10 cellular contexts compared by ENCODE assay signal in genomic region chr19:7670150-7670784, GRCh38. TPM values are rescaled to one million over a fixed set of nuclear protein-coding genes. Genes with fewer than 3 reads are reported as not detected.
DNase-seq lines count a peak whose midpoint lies in the region; ATAC-seq and TF ChIP-seq lines count a peak whose summit lies in the region.
"Had no signal": no experiment of that assay in that cellular context is flagged by ENCODE, and none has a peak within 500 bp of the region (broad histone marks: within the 10 kb centered on the region; RNA-seq: fewer than 3 reads in every experiment).

No MANE protein-coding gene starts in this region.

- H3K4me3 ChIP-seq in upper lobe of right lung, result no peak overlapping the region

- H3K27me3 Mint-ChIP-seq in natural killer cell (ENCODE audit: low read depth in 2 of 2), result peaks cover 14 to 20% of the 10 kb centered on the region in 2 donors
- H3K27me3 Mint-ChIP-seq in natural killer cell treated with Interleukin-12 subunit alpha and Interleukin-12 subunit beta and Interleukin-15 and Interleukin-18, amount 100 ng/mL, for 72 hours, result peaks cover 14 to 26% of the 10 kb centered on the region in 2 donors
- peaks cover 22% of the 10 kb centered on the region for H3K27me3 Mint-ChIP-seq in activated T-helper 17 cell treated with anti-CD3 and anti-CD28 coated beads, Interleukin-2, amount 50 U/mL, for 72 hours

- H3K27ac ChIP-seq in upper lobe of right lung, result no peak overlapping the region

- ATAC-seq in natural killer cell, result peak in 2 of 3 donors; percentile 42 to 61
- ATAC-seq in natural killer cell treated with Interleukin-12 subunit alpha and Interleukin-12 subunit beta and Interleukin-15 and Interleukin-18, amount 100 ng/mL, for 72 hours, result no peak
- no peak for ATAC-seq in activated T-helper 17 cell treated with anti-CD3 and anti-CD28 coated beads, Interleukin-2, amount 50 U/mL, for 72 hours (replicated peaks)
- peak; percentile 81 for ATAC-seq in upper lobe of right lung
- ATAC-seq in GM21526 (IDR thresholded peaks at IDR 0.05; ENCODE audit: low FRiP score, unreplicated experiment), result no peak
- no peak for ATAC-seq in GM18520 (IDR thresholded peaks at IDR 0.05; ENCODE audit: unreplicated experiment)

- H3K27ac Mint-ChIP-seq in natural killer cell, result no peak overlapping the region
- no peak overlapping the region for H3K27ac Mint-ChIP-seq in natural killer cell treated with Interleukin-12 subunit alpha and Interleukin-12 subunit beta and Interleukin-15 and Interleukin-18, amount 100 ng/mL, for 72 hours
- H3K27ac Mint-ChIP-seq in activated T-helper 17 cell treated with anti-CD3 and anti-CD28 coated beads, Interleukin-2, amount 50 U/mL, for 72 hours, result no peak overlapping the region

- H3K4me1 ChIP-seq in upper lobe of right lung, result no peaks in the 10 kb centered on the region

- H3K9me3 Mint-ChIP-seq in natural killer cell, result no peaks in the 10 kb centered on the region
- no peaks in the 10 kb centered on the region for H3K9me3 Mint-ChIP-seq in natural killer cell treated with Interleukin-12 subunit alpha and Interleukin-12 subunit beta and Interleukin-15 and Interleukin-18, amount 100 ng/mL, for 72 hours
- H3K9me3 Mint-ChIP-seq in activated T-helper 17 cell treated with anti-CD3 and anti-CD28 coated beads, Interleukin-2, amount 50 U/mL, for 72 hours, result no peaks in the 10 kb centered on the region

- no peaks in the 10 kb centered on the region for H3K9me3 ChIP-seq in upper lobe of right lung

- H3K4me3 Mint-ChIP-seq in natural killer cell, result peak overlapping the region; percentile 52
- no peak overlapping the region for H3K4me3 Mint-ChIP-seq in natural killer cell treated with Interleukin-12 subunit alpha and Interleukin-12 subunit beta and Interleukin-15 and Interleukin-18, amount 100 ng/mL, for 72 hours
- H3K4me3 Mint-ChIP-seq in activated T-helper 17 cell treated with anti-CD3 and anti-CD28 coated beads, Interleukin-2, amount 50 U/mL, for 72 hours, result peak overlapping the region; percentile 42

- no peak for DNase-seq in natural killer cell
- DNase-seq in natural killer cell treated with Interleukin-12 subunit alpha and Interleukin-12 subunit beta and Interleukin-15 and Interleukin-18, amount 100 ng/mL, for 72 hours (ENCODE audit: low spot score), result no peak
- DNase-seq in iris pigment epithelial cell (ENCODE audit: low read depth), result peak; percentile 10
- DNase-seq in upper lobe of right lung, result peak; percentile 84
- no peak for DNase-seq in mucosa of gallbladder (ENCODE audit: low spot score)
- DNase-seq: NCI-H2107 had no signal

- no peak for TF ChIP-seq CTCF in natural killer cell (IDR thresholded peaks at IDR 0.05)
- TF ChIP-seq CTCF in upper lobe of right lung (IDR thresholded peaks at IDR 0.05), result no peak

- no peaks in the 10 kb centered on the region for H3K36me3 Mint-ChIP-seq in natural killer cell
- no peaks in the 10 kb centered on the region for H3K36me3 Mint-ChIP-seq in natural killer cell treated with Interleukin-12 subunit alpha and Interleukin-12 subunit beta and Interleukin-15 and Interleukin-18, amount 100 ng/mL, for 72 hours
- H3K36me3 Mint-ChIP-seq in activated T-helper 17 cell treated with anti-CD3 and anti-CD28 coated beads, Interleukin-2, amount 50 U/mL, for 72 hours (ENCODE audit: low read depth), result no peaks in the 10 kb centered on the region

- peaks cover 22% of the 10 kb centered on the region for H3K27me3 ChIP-seq in upper lobe of right lung

- H3K36me3 ChIP-seq in upper lobe of right lung, result no peaks in the 10 kb centered on the region

- intact Hi-C loops in natural killer cell (cut with micrococcal nuclease), result loop anchor here (10.0 kb wide), 1 partner anchor 315 kb away; no protein-coding TSS in a partner anchor
- intact Hi-C loops in upper lobe of right lung (cut with DNase I), result no loop called here

- H3K4me1 Mint-ChIP-seq in natural killer cell, result peaks cover 8 to 14% of the 10 kb centered on the region in 2 donors
- H3K4me1 Mint-ChIP-seq in natural killer cell treated with Interleukin-12 subunit alpha and Interleukin-12 subunit beta and Interleukin-15 and Interleukin-18, amount 100 ng/mL, for 72 hours (ENCODE audit: low read depth in 2 of 2), result peaks cover 4 to 10% of the 10 kb centered on the region in 2 donors
- H3K4me1 Mint-ChIP-seq in activated T-helper 17 cell treated with anti-CD3 and anti-CD28 coated beads, Interleukin-2, amount 50 U/mL, for 72 hours, result no peaks in the 10 kb centered on the region

RNA-seq across cellular contexts. Expression of gene RETN, which starts 1.4 kb away (rescaled TPM):
- total RNA-seq in natural killer cell (1 to 10 TPM in 1 of 3 donors, not detected in 2; 3.8 TPM), upper lobe of right lung (12.5 TPM), mucosa of gallbladder (not detected)
- not detected for total RNA-seq in natural killer cell treated with Interleukin-12 subunit alpha and Interleukin-12 subunit beta and Interleukin-15 and Interleukin-18, amount 100 ng/mL, for 72 hours
- not detected for total RNA-seq in activated T-helper 17 cell treated with anti-CD3 and anti-CD28 coated beads, Interleukin-2, amount 50 U/mL, for 72 hours
- total RNA-seq: fibroblast of lung had no signal

RNA-seq across cellular contexts. Expression of gene MCEMP1, which starts 6.6 kb away (rescaled TPM):
- 1 to 10 TPM in 2 of 3 donors, under 1 TPM in 1; 0.59 to 4.8 (median 1.8) TPM for total RNA-seq in natural killer cell
- total RNA-seq in natural killer cell treated with Interleukin-12 subunit alpha and Interleukin-12 subunit beta and Interleukin-15 and Interleukin-18, amount 100 ng/mL, for 72 hours, result not detected
- total RNA-seq in activated T-helper 17 cell treated with anti-CD3 and anti-CD28 coated beads, Interleukin-2, amount 50 U/mL, for 72 hours, result not detected
- 97.9 TPM for total RNA-seq in upper lobe of right lung
- 0.14 TPM for total RNA-seq in mucosa of gallbladder
- total RNA-seq: fibroblast of lung had no signal

RNA-seq across cellular contexts. Expression of gene TRAPPC5, which starts 10.4 kb away (rescaled TPM):
- total RNA-seq in natural killer cell, result 10 to 100 TPM; 53.8 to 58.8 (median 54.2) TPM
- 10 to 100 TPM; 57.9 to 75.7 TPM for total RNA-seq in natural killer cell treated with Interleukin-12 subunit alpha and Interleukin-12 subunit beta and Interleukin-15 and Interleukin-18, amount 100 ng/mL, for 72 hours
- total RNA-seq in activated T-helper 17 cell treated with anti-CD3 and anti-CD28 coated beads, Interleukin-2, amount 50 U/mL, for 72 hours, result 10 to 100 TPM; 61.8 to 82.5 TPM
- 83.9 TPM for total RNA-seq in upper lobe of right lung
- 115 TPM for total RNA-seq in mucosa of gallbladder

RNA-seq across cellular contexts. Expression of gene FCER2, which starts 31.7 kb away (rescaled TPM):
- 1 to 10 TPM in 2 of 3 donors, under 1 TPM in 1; 0.52 to 1.2 (median 1.0) TPM for total RNA-seq in natural killer cell
- total RNA-seq in natural killer cell treated with Interleukin-12 subunit alpha and Interleukin-12 subunit beta and Interleukin-15 and Interleukin-18, amount 100 ng/mL, for 72 hours, result under 1 TPM in 1 of 2 donors, not detected in 1; 0.78 TPM
- total RNA-seq in activated T-helper 17 cell treated with anti-CD3 and anti-CD28 coated beads, Interleukin-2, amount 50 U/mL, for 72 hours, result 1 to 10 TPM in 1 of 2 donors, under 1 TPM in 1; 0.65 to 2.8 TPM
- 0.58 TPM for total RNA-seq in upper lobe of right lung
- 0.86 TPM for total RNA-seq in mucosa of gallbladder
- total RNA-seq: fibroblast of lung had no signal

RNA-seq across cellular contexts. Expression of gene STXBP2, which starts 33.4 kb away (rescaled TPM):
- total RNA-seq in natural killer cell (100 to 1,000 TPM; 366 to 409 (median 384) TPM), upper lobe of right lung (162 TPM), mucosa of gallbladder (215 TPM)
- 100 to 1,000 TPM; 233 to 247 TPM for total RNA-seq in natural killer cell treated with Interleukin-12 subunit alpha and Interleukin-12 subunit beta and Interleukin-15 and Interleukin-18, amount 100 ng/mL, for 72 hours
- total RNA-seq in activated T-helper 17 cell treated with anti-CD3 and anti-CD28 coated beads, Interleukin-2, amount 50 U/mL, for 72 hours, result 100 to 1,000 TPM; 113 to 154 TPM

Comparison
In these comparisons a context has a peak if more than half of its experiments do, and no peak if none do; other contexts are left out.
1. ATAC-seq: peak in natural killer cell (2 of 3) and upper lobe of right lung (single experiment); none in natural killer cell treated with Interleukin-12 subunit alpha and Interleukin-12 subunit beta and Interleukin-15 and Interleukin-18, amount 100 ng/mL, for 72 hours (0 of 2), activated T-helper 17 cell treated with anti-CD3 and anti-CD28 coated beads, Interleukin-2, amount 50 U/mL, for 72 hours (single experiment), GM21526 (single experiment) and GM18520 (single experiment).
2. DNase-seq: peak in iris pigment epithelial cell (single experiment) and upper lobe of right lung (single experiment); none in natural killer cell (single experiment), natural killer cell treated with Interleukin-12 subunit alpha and Interleukin-12 subunit beta and Interleukin-15 and Interleukin-18, amount 100 ng/mL, for 72 hours (single experiment) and mucosa of gallbladder (single experiment).
3. RNA of gene MCEMP1, which starts 6.6 kb away (total RNA-seq): 97.9 TPM in upper lobe of right lung (single experiment); 0.59 to 4.8 TPM in natural killer cell, not detected in natural killer cell treated with Interleukin-12 subunit alpha and Interleukin-12 subunit beta and Interleukin-15 and Interleukin-18, amount 100 ng/mL, for 72 hours, 0.14 TPM in mucosa of gallbladder (single experiment) and not detected in activated T-helper 17 cell treated with anti-CD3 and anti-CD28 coated beads, Interleukin-2, amount 50 U/mL, for 72 hours; every median in the first group is over 10 times any median in the second.